ENCODE assay signal across 9 cellular contexts in genomic region chr17:36089888-36090836, GRCh38. TPM values are rescaled to one million over a fixed set of nuclear protein-coding genes. Genes with fewer than 3 reads are reported as not detected.
DNase-seq lines count a peak whose midpoint lies in the region; ATAC-seq and TF ChIP-seq lines count a peak whose summit lies in the region.
"Had no signal": no experiment of that assay in that cellular context is flagged by ENCODE, and none has a peak within 500 bp of the region (broad histone marks: within the 10 kb centered on the region; RNA-seq: fewer than 3 reads in every experiment).

TSS of gene CCL3 (minus strand) at chr17:36090143. CDS start at chr17:36090058, 85 bp downstream.

- DNase-seq in stimulated activated CD4-positive, alpha-beta T cell treated with anti-CD3 and anti-CD28 coated beads, Interleukin-12 subunit alpha, Interleukin-12 subunit beta, amount 100 ng/mL, for 48 hours (ENCODE audit: low read depth in 2 of 3, low spot score in 1 of 3), result peak; percentile 39 to 50 (median 43)
- no peak for DNase-seq in stimulated activated CD4-positive, alpha-beta T cell treated with anti-CD3 and anti-CD28 coated beads, Interleukin-4, amount 100 ng/mL, for 1 hour
- DNase-seq in T-helper 17 cell, result no peak
- DNase-seq in midbrain (lab: John Stamatoyannopoulos, UW), result peak; percentile 10
- DNase-seq in testis, result no peak
- no peak for DNase-seq in NCI-H526 treated with DMSO at 0.1 percent for 48 hours (lab: John Stamatoyannopoulos, UW)
- no peak for DNase-seq in kidney glomerular epithelial cell (lab: John Stamatoyannopoulos, UW)

- H3K4me1 ChIP-seq in testis, result no peaks in the 10 kb centered on the region

- peaks cover 44% of the 10 kb centered on the region for H3K27me3 Mint-ChIP-seq in T-helper 17 cell

- peak within 1 kb of the TSS; percentile 37 for H3K27ac Mint-ChIP-seq in T-helper 17 cell

- intact Hi-C loops in testis (cut with DNase I; ENCODE audit: low total_unique reads), result no loop called here

- peaks cover 4% of the 10 kb centered on the region for H3K36me3 Mint-ChIP-seq in T-helper 17 cell (ENCODE audit: low read depth)

- H3K27me3 ChIP-seq in testis, result no peaks in the 10 kb centered on the region

- 81 to 82% methylated on average over 9 of the region's 9 CpGs for WGBS in testis, 2 donors

- no peak for TF ChIP-seq CTCF in testis (IDR thresholded peaks at IDR 0.05)

- peak within 1 kb of the TSS; percentile 52 for H3K4me3 Mint-ChIP-seq in T-helper 17 cell

- no peaks in the 10 kb centered on the region for H3K36me3 ChIP-seq in testis (ENCODE audit: low read depth, missing control alignments)

- H3K9me3 ChIP-seq in T-helper 17 cell (ENCODE audit: control insufficient read depth, low read length, poor library complexity, severe bottlenecking) (no peaks in the 10 kb centered on the region), testis (no peaks in the 10 kb centered on the region)

- H3K27ac ChIP-seq in testis, result no peak within 1 kb of the TSS

- no peak for TF ChIP-seq POLR2A in testis (IDR thresholded peaks at IDR 0.05)

- H3K4me3 ChIP-seq in testis, result no peak within 1 kb of the TSS

- ATAC-seq in HG03045 (IDR thresholded peaks at IDR 0.05; ENCODE audit: unreplicated experiment) (peak; percentile 73), T-helper 17 cell (peak; percentile 71)

- peaks cover 8% of the 10 kb centered on the region for H3K4me1 Mint-ChIP-seq in T-helper 17 cell

RNA-seq across cellular contexts. Expression of gene CCL3, which starts in this region (rescaled TPM):
- total RNA-seq in T-helper 17 cell (1 to 10 TPM; 5.8 to 8.8 TPM), testis (under 1 TPM in 1 of 2 donors, not detected in 1; 0.56 TPM)
- polyA plus RNA-seq in testis (ENCODE audit: insufficient read depth, low read depth, low replicate concordance), result 6.2 TPM
- polyA plus RNA-seq: neural cell had no signal

Comparison
In these comparisons a context has a peak if more than half of its experiments do, and no peak if none do; other contexts are left out.
1. RNA of gene CCL3 (total RNA-seq): 5.8 to 8.8 TPM in T-helper 17 cell; 0.56 TPM in testis; every median in the first group is over 4 times any median in the second.
2. DNase-seq: peak in stimulated activated CD4-positive, alpha-beta T cell treated with anti-CD3 and anti-CD28 coated beads, Interleukin-12 subunit alpha, Interleukin-12 subunit beta, amount 100 ng/mL, for 48 hours (3 of 3) and midbrain (single experiment); none in stimulated activated CD4-positive, alpha-beta T cell treated with anti-CD3 and anti-CD28 coated beads, Interleukin-4, amount 100 ng/mL, for 1 hour (single experiment), T-helper 17 cell (0 of 3), testis (single experiment), NCI-H526 treated with DMSO at 0.1 percent for 48 hours (single experiment) and kidney glomerular epithelial cell (single experiment).